18 cellular contexts compared by ENCODE assay signal in the genomic region with DNA sequence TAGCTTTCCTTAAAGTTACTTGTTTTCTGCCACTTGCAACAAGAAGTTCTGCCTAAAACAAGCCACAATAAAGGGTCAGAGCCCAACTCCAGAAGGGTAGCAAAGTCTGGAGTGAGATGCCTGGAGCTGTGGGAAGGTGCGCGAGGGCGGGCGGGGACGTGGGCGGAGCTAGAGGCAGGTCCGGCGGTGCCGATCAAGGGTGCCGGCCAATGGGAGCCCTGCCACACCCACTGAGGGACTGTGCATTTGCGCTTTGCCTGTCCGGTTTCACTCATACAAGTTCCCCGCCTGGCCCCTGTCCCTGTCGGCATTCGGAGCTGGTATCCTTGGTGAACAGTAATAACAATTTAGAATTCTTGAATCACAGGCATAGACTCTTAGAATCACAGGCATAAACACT.
DNase-seq lines count a peak whose midpoint lies in the region; ATAC-seq and TF ChIP-seq lines count a peak whose summit lies in the region.
"Had no signal": no experiment of that assay in that cellular context is flagged by ENCODE, and none has a peak within 500 bp of the region (broad histone marks: within the 10 kb centered on the region; RNA-seq: fewer than 3 reads in every experiment).

No MANE protein-coding gene starts in this region.

- H3K4me3 ChIP-seq in left ventricle myocardium inferior (no peak overlapping the region), right atrium auricular region (no peak overlapping the region), esophagus muscularis mucosa (no peak overlapping the region), lung (no peak overlapping the region)
- H3K4me3 ChIP-seq: adrenal gland, tibial nerve had no signal

- H3K4me3 Mint-ChIP-seq in CD4-positive, alpha-beta T cell, result no peak overlapping the region
- H3K4me3 Mint-ChIP-seq: nephron, T-helper 17 cell had no signal

- peaks cover 33% of the 10 kb centered on the region for H3K27me3 ChIP-seq in left ventricle myocardium inferior (ENCODE audit: low read depth)
- H3K27me3 ChIP-seq in right atrium auricular region, result no peaks in the 10 kb centered on the region
- peaks cover 0 to 31% (median 0%) of the 10 kb centered on the region in 4 donors for H3K27me3 ChIP-seq in esophagus muscularis mucosa
- no peaks in the 10 kb centered on the region for H3K27me3 ChIP-seq in lung (ENCODE audit: control insufficient read depth, insufficient read depth)
- no peaks in the 10 kb centered on the region for H3K27me3 ChIP-seq in CD4-positive, alpha-beta T cell (ENCODE audit: control insufficient read depth, insufficient read depth, low read length)
- H3K27me3 ChIP-seq: adrenal gland, tibial nerve had no signal

- H3K36me3 ChIP-seq in left ventricle myocardium inferior (no peaks in the 10 kb centered on the region), right atrium auricular region (no peaks in the 10 kb centered on the region), esophagus muscularis mucosa (no peaks in the 10 kb centered on the region), lung (ENCODE audit: control insufficient read depth in 2 of 2, insufficient read depth in 2 of 2, low read length in 2 of 2) (no peaks in the 10 kb centered on the region)
- H3K36me3 ChIP-seq: adrenal gland, tibial nerve had no signal

- H3K4me1 ChIP-seq in left ventricle myocardium inferior (no peaks in the 10 kb centered on the region), right atrium auricular region (no peaks in the 10 kb centered on the region), esophagus muscularis mucosa (no peaks in the 10 kb centered on the region), lung (ENCODE audit: control insufficient read depth in 2 of 2, insufficient read depth in 2 of 2, low read length in 2 of 2) (no peaks in the 10 kb centered on the region)
- H3K4me1 ChIP-seq: tibial nerve had no signal

- peaks cover 34% of the 10 kb centered on the region for H3K9me3 ChIP-seq in left ventricle myocardium inferior (replicated peaks)
- peaks cover 0 to 23% of the 10 kb centered on the region in 2 donors for H3K9me3 ChIP-seq in right atrium auricular region
- peaks cover 0 to 28% (median 16%) of the 10 kb centered on the region in 4 donors for H3K9me3 ChIP-seq in esophagus muscularis mucosa
- H3K9me3 ChIP-seq in lung (ENCODE audit: control insufficient read depth in 2 of 2, insufficient read depth in 1 of 2, low read length in 1 of 2), result peaks cover 3 to 4% of the 10 kb centered on the region in 2 donors
- peaks cover 13% of the 10 kb centered on the region for H3K9me3 ChIP-seq in CD4-positive, alpha-beta T cell (ENCODE audit: control insufficient read depth, low read length)
- H3K9me3 ChIP-seq: adrenal gland had no signal

- no peak for TF ChIP-seq POLR2A in esophagus muscularis mucosa (IDR thresholded peaks at IDR 0.05; ENCODE audit: low read depth)

- H3K9me3 Mint-ChIP-seq in CD4-positive, alpha-beta T cell, result peaks cover 9% of the 10 kb centered on the region

- intact Hi-C loops in left ventricle myocardium inferior (cut with micrococcal nuclease), result no loop called here
- intact Hi-C loops in esophagus muscularis mucosa (cut with DNase I), result no loop called here
- intact Hi-C loops in CD4-positive, alpha-beta T cell (cut with DNase I, micrococcal nuclease), result no loop called here

- CTCF ChIA-PET in CD4-positive, alpha-beta T cell (lab: Charles Lee), result no interaction called here

- WGBS in esophagus muscularis mucosa, result 61% methylated on average over 15 of the region's 15 CpGs
- WGBS in lung, 2 donors, result 51 to 54% methylated on average over 15 of the region's 15 CpGs

- peaks cover 34% of the 10 kb centered on the region for H3K27me3 Mint-ChIP-seq in CD4-positive, alpha-beta T cell

- no peak overlapping the region for H3K27ac Mint-ChIP-seq in CD4-positive, alpha-beta T cell
- H3K27ac Mint-ChIP-seq: nephron, T-helper 17 cell had no signal

- H3K36me3 Mint-ChIP-seq in CD4-positive, alpha-beta T cell (ENCODE audit: low read depth), result no peaks in the 10 kb centered on the region

- TF ChIP-seq CTCF in left ventricle myocardium inferior (IDR thresholded peaks at IDR 0.05; ENCODE audit: borderline replicate concordance), result no peak
- TF ChIP-seq CTCF in right atrium auricular region (IDR thresholded peaks at IDR 0.05), result no peak
- TF ChIP-seq CTCF in esophagus muscularis mucosa (IDR thresholded peaks at IDR 0.05), result no peak
- no peak for TF ChIP-seq CTCF in lung (IDR thresholded peaks at IDR 0.05; ENCODE audit: control extremely low read depth, extremely low read depth)
- no peak for TF ChIP-seq CTCF in CD4-positive, alpha-beta T cell (IDR thresholded peaks at IDR 0.05)

- POLR2A ChIA-PET in CD4-positive, alpha-beta T cell (lab: Charles Lee), result no interaction called here

- no peak for TF ChIP-seq EP300 in esophagus muscularis mucosa (IDR thresholded peaks at IDR 0.05)

- H3K4me1 Mint-ChIP-seq in CD4-positive, alpha-beta T cell (ENCODE audit: low read depth), result no peaks in the 10 kb centered on the region
- H3K4me1 Mint-ChIP-seq: nephron, T-helper 17 cell had no signal

- DNase-seq in left ventricle myocardium inferior (peak; percentile 36), right atrium auricular region (ENCODE audit: low spot score) (no peak), esophagus muscularis mucosa (ENCODE audit: extremely low spot score) (peak; percentile 70), lung (ENCODE audit: low spot score) (peak; percentile 29), GF-D8 (lab: John Stamatoyannopoulos, UW) (no peak)
- DNase-seq in CD4-positive, alpha-beta T cell, result no peak
- DNase-seq: activated effector memory CD4-positive, alpha-beta T cell treated with Interleukin-2 at 50 U/mL for 16 hours; DMS53; effector CD4-positive, alpha-beta T cell; NCI-H1436 treated with DMSO at 0.1 percent for 48 hours; NCI-H82; stimulated activated naive CD4-positive, alpha-beta T cell; T-helper 17 cell had no signal

- ATAC-seq in lung (ENCODE audit: insufficient read depth, low FRiP score) (no peak), HG03432 (IDR thresholded peaks at IDR 0.05; ENCODE audit: unreplicated experiment) (no peak), HG02852 (IDR thresholded peaks at IDR 0.05; ENCODE audit: unreplicated experiment) (no peak)
- no peak for ATAC-seq in CD4-positive, alpha-beta T cell (ENCODE audit: poor library complexity)
- ATAC-seq: T-helper 17 cell had no signal

- no peak overlapping the region for H3K27ac ChIP-seq in left ventricle myocardium inferior (replicated peaks)
- no peak overlapping the region for H3K27ac ChIP-seq in right atrium auricular region
- no peak overlapping the region for H3K27ac ChIP-seq in esophagus muscularis mucosa (replicated peaks in 1 of 4)
- H3K27ac ChIP-seq in lung (ENCODE audit: low read depth in 1 of 2, low read length in 1 of 2), result no peak overlapping the region
- no peak overlapping the region for H3K27ac ChIP-seq in CD4-positive, alpha-beta T cell (ENCODE audit: low read depth, low read length)
- H3K27ac ChIP-seq: adrenal gland, tibial nerve had no signal

Comparison
In these comparisons a context has a peak if more than half of its experiments do, and no peak if none do; other contexts are left out.
1. DNase-seq: peak in left ventricle myocardium inferior (single experiment), esophagus muscularis mucosa (single experiment) and lung (single experiment); none in right atrium auricular region (single experiment), CD4-positive, alpha-beta T cell (0 of 10) and GF-D8 (single experiment).